Comparison of ENCODE assay signal across 12 cellular contexts in genomic region chr4:182212211-182212761, GRCh38. TPM values are rescaled to one million over a fixed set of nuclear protein-coding genes. Genes with fewer than 3 reads are reported as not detected.
A peak's percentile ranks its signal among the peaks of the same experiment; 100 is the strongest.
DNase-seq lines count a peak whose midpoint lies in the region; ATAC-seq and TF ChIP-seq lines count a peak whose summit lies in the region.
"Had no signal": no experiment of that assay in that cellular context is flagged by ENCODE, and none has a peak within 500 bp of the region (broad histone marks: within the 10 kb centered on the region; RNA-seq: fewer than 3 reads in every experiment).

No MANE protein-coding gene starts in this region.

- DNase-seq in NCI-H2227 (lab: John Stamatoyannopoulos, UW; ENCODE audit: unreplicated experiment) (peak; percentile 8), foreskin fibroblast (peak; percentile 58 to 78), gastrocnemius medialis (peak; percentile 7 to 66), NAMALWA (ENCODE audit: low spot score) (no peak), left colon (no peak), stomach (no peak)
- DNase-seq in activated T-helper 1 cell treated with anti-CD3 and anti-CD28 coated beads, Interleukin-12 subunit alpha, Interleukin-12 subunit beta, Interleukin-2, Interleukin-4 antibody, amounts not matched to agents 30 ng/mL and 10 ng/mL and 1 ng/mL, durations not matched to agents 14 hours and 24 hours and 36 hours (ENCODE audit: low spot score): no peak
- DNase-seq: activated CD4-positive, alpha-beta T cell treated with anti-CD3 and anti-CD28 coated beads, Interleukin-2, amount 10 ng/mL, durations not matched to agents 7 days and 5 days; amygdala; natural killer cell had no signal

- 54 to 67% (median 56%) methylated on average over 11 of the region's 11 CpGs for WGBS in stomach, 5 donors

- H3K27ac ChIP-seq in HEK293 (ENCODE audit: extremely low read depth, low read depth, low read length) (no peak overlapping the region), gastrocnemius medialis (peak overlapping the region in 2 of 4 donors; percentile 43 to 54), stomach (no peak overlapping the region)

- CTCF ChIA-PET in HEK293 (lab: Yijun Ruan, JAX): interaction anchor here (0.6 to 0.7 kb wide), 2 partner anchors 61 to 66 kb away, joined by 3 read pairs; no protein-coding TSS in a partner anchor

- H3K4me1 ChIP-seq in HEK293 (ENCODE audit: control insufficient read depth, insufficient read depth, low read length) (no peaks in the 10 kb centered on the region), gastrocnemius medialis (peaks cover 2 to 10% of the 10 kb centered on the region in 2 donors), stomach (peaks cover 0 to 7% (median 0%) of the 10 kb centered on the region in 4 donors)

- no peak for TF ChIP-seq POLR2A in gastrocnemius medialis (IDR thresholded peaks at IDR 0.05)
- no peak for TF ChIP-seq POLR2A in stomach (IDR thresholded peaks at IDR 0.05)

- no peaks in the 10 kb centered on the region for H3K9me3 Mint-ChIP-seq in activated T-helper 1 cell treated with anti-CD3 and anti-CD28 coated beads, Interleukin-12 subunit alpha, Interleukin-12 subunit beta, Interleukin-2, Interleukin-4 antibody, amounts not matched to agents 30 ng/mL and 10 ng/mL and 1 ng/mL, durations not matched to agents 14 hours and 24 hours and 36 hours
- H3K9me3 Mint-ChIP-seq: activated CD4-positive, alpha-beta T cell treated with anti-CD3 and anti-CD28 coated beads, Interleukin-2, amount 10 ng/mL, durations not matched to agents 7 days and 5 days had no signal

- in situ Hi-C loops in gastrocnemius medialis (cut with MboI; ENCODE audit: low sequenced_read_pairs in 4 of 4): no loop called here

- no peaks in the 10 kb centered on the region for H3K4me1 Mint-ChIP-seq in activated T-helper 1 cell treated with anti-CD3 and anti-CD28 coated beads, Interleukin-12 subunit alpha, Interleukin-12 subunit beta, Interleukin-2, Interleukin-4 antibody, amounts not matched to agents 30 ng/mL and 10 ng/mL and 1 ng/mL, durations not matched to agents 14 hours and 24 hours and 36 hours (ENCODE audit: low read depth)
- H3K4me1 Mint-ChIP-seq: activated CD4-positive, alpha-beta T cell treated with anti-CD3 and anti-CD28 coated beads, Interleukin-2, amount 10 ng/mL, durations not matched to agents 7 days and 5 days; natural killer cell had no signal

- H3K27me3 ChIP-seq in gastrocnemius medialis (no peaks in the 10 kb centered on the region), stomach (no peaks in the 10 kb centered on the region)

- H3K9me3 ChIP-seq in HEK293 (ENCODE audit: control insufficient read depth, insufficient read depth, low read depth, low read length): no peaks in the 10 kb centered on the region
- H3K9me3 ChIP-seq in gastrocnemius medialis: no peaks in the 10 kb centered on the region
- no peaks in the 10 kb centered on the region for H3K9me3 ChIP-seq in stomach

- H3K36me3 ChIP-seq in HEK293 (ENCODE audit: control insufficient read depth in 2 of 2, insufficient read depth in 1 of 2, low read length in 2 of 2) (no peaks in the 10 kb centered on the region), gastrocnemius medialis (no peaks in the 10 kb centered on the region), stomach (no peaks in the 10 kb centered on the region)

- no peaks in the 10 kb centered on the region for H3K36me3 Mint-ChIP-seq in activated T-helper 1 cell treated with anti-CD3 and anti-CD28 coated beads, Interleukin-12 subunit alpha, Interleukin-12 subunit beta, Interleukin-2, Interleukin-4 antibody, amounts not matched to agents 30 ng/mL and 10 ng/mL and 1 ng/mL, durations not matched to agents 14 hours and 24 hours and 36 hours (ENCODE audit: low read depth)
- H3K36me3 Mint-ChIP-seq: natural killer cell had no signal

- H3K4me3 ChIP-seq in HEK293 (ENCODE audit: low read depth, low read length): no peak overlapping the region
- peak overlapping the region; percentile 15 to 17 for H3K4me3 ChIP-seq in foreskin fibroblast (ENCODE audit: low read depth in 1 of 2, low read length in 2 of 2)
- H3K4me3 ChIP-seq in gastrocnemius medialis: peak overlapping the region in 2 of 4 donors; percentile 4
- no peak overlapping the region for H3K4me3 ChIP-seq in stomach
- H3K4me3 ChIP-seq: K562 had no signal

- ATAC-seq in gastrocnemius medialis (peak; percentile 78 to 87), left colon (no peak)
- ATAC-seq: K562, natural killer cell had no signal

- peaks cover 2% of the 10 kb centered on the region for H3K27me3 Mint-ChIP-seq in activated T-helper 1 cell treated with anti-CD3 and anti-CD28 coated beads, Interleukin-12 subunit alpha, Interleukin-12 subunit beta, Interleukin-2, Interleukin-4 antibody, amounts not matched to agents 30 ng/mL and 10 ng/mL and 1 ng/mL, durations not matched to agents 14 hours and 24 hours and 36 hours (ENCODE audit: insufficient read depth)
- H3K27me3 Mint-ChIP-seq: activated CD4-positive, alpha-beta T cell treated with anti-CD3 and anti-CD28 coated beads, Interleukin-2, amount 10 ng/mL, durations not matched to agents 7 days and 5 days had no signal

- POLR2A ChIA-PET in HEK293 (lab: Yijun Ruan, JAX): no interaction called here

- no peak for TF ChIP-seq EP300 in stomach (IDR thresholded peaks at IDR 0.05)

- no peak for TF ChIP-seq CTCF in HEK293 (tag by site-specific recombination; IDR thresholded peaks at IDR 0.05)
- no peak for TF ChIP-seq CTCF in foreskin fibroblast (IDR thresholded peaks at IDR 0.05; ENCODE audit: low read depth, low read length)
- TF ChIP-seq CTCF in gastrocnemius medialis (IDR thresholded peaks at IDR 0.05 in 4 of 5, conservative IDR thresholded peaks at IDR 0.05 in 1 of 5): no peak
- TF ChIP-seq CTCF in stomach (IDR thresholded peaks at IDR 0.05): no peak

- H3K27ac Mint-ChIP-seq in activated T-helper 1 cell treated with anti-CD3 and anti-CD28 coated beads, Interleukin-12 subunit alpha, Interleukin-12 subunit beta, Interleukin-2, Interleukin-4 antibody, amounts not matched to agents 30 ng/mL and 10 ng/mL and 1 ng/mL, durations not matched to agents 14 hours and 24 hours and 36 hours: no peak overlapping the region
- H3K27ac Mint-ChIP-seq: activated CD4-positive, alpha-beta T cell treated with anti-CD3 and anti-CD28 coated beads, Interleukin-2, amount 10 ng/mL, durations not matched to agents 7 days and 5 days; natural killer cell had no signal

- intact Hi-C loops in gastrocnemius medialis (cut with DNase I; ENCODE audit: low total_unique reads) (loop anchor here (10.0 kb wide), 1 partner anchor 233 kb away; no protein-coding TSS in a partner anchor), left colon (cut with DNase I, micrococcal nuclease) (no loop called here), stomach (cut with DNase I; ENCODE audit: low total_unique reads) (no loop called here)
- intact Hi-C loops in activated T-helper 1 cell treated with anti-CD3 and anti-CD28 coated beads, Interleukin-12 subunit alpha, Interleukin-12 subunit beta, Interleukin-2, Interleukin-4 antibody, amounts not matched to agents 30 ng/mL and 10 ng/mL and 1 ng/mL, durations not matched to agents 14 hours and 24 hours and 36 hours (cut with micrococcal nuclease): no loop called here

- no peak overlapping the region for H3K4me3 Mint-ChIP-seq in activated T-helper 1 cell treated with anti-CD3 and anti-CD28 coated beads, Interleukin-12 subunit alpha, Interleukin-12 subunit beta, Interleukin-2, Interleukin-4 antibody, amounts not matched to agents 30 ng/mL and 10 ng/mL and 1 ng/mL, durations not matched to agents 14 hours and 24 hours and 36 hours
- H3K4me3 Mint-ChIP-seq: activated CD4-positive, alpha-beta T cell treated with anti-CD3 and anti-CD28 coated beads, Interleukin-2, amount 10 ng/mL, durations not matched to agents 7 days and 5 days; natural killer cell had no signal

TF ChIP-seq in HEK293, 187 proteins besides CTCF, POLR2A, EP300 and RAD21 (continues in another document):
- TF ChIP-seq TCF7L2 (IDR thresholded peaks at IDR 0.05; ENCODE audit: borderline replicate concordance, low read depth, low read length) (peak; percentile 95), SP2 (tag by site-specific recombination; IDR thresholded peaks at IDR 0.05) (no peak), ZNF292 (tag by site-specific recombination; IDR thresholded peaks at IDR 0.05; ENCODE audit: borderline replicate concordance, low read depth) (no peak), ZNF133 (tag by site-specific recombination; IDR thresholded peaks at IDR 0.05) (no peak), ZSCAN16 (tag by site-specific recombination; IDR thresholded peaks at IDR 0.05) (no peak), ZNF571 (tag by site-specific recombination; IDR thresholded peaks at IDR 0.05) (no peak), RBAK (tag by site-specific recombination; IDR thresholded peaks at IDR 0.05) (no peak), ZNF791 (tag by site-specific recombination; IDR thresholded peaks at IDR 0.05) (no peak), HOXD13 (CRISPR knock-in tag; IDR thresholded peaks at IDR 0.05; ENCODE audit: borderline replicate concordance) (no peak), MEIS1 (CRISPR knock-in tag; IDR thresholded peaks at IDR 0.05; ENCODE audit: borderline replicate concordance) (no peak)

RNA-seq across cellular contexts. Expression of gene TENM3, which starts 30.9 kb away (rescaled TPM):
- total RNA-seq in gastrocnemius medialis (10 to 100 TPM in 3 of 4 donors, 1 to 10 TPM in 1; 8.3 to 16.2 (median 12.3) TPM), left colon (1 to 10 TPM in 1 of 2 donors, under 1 TPM in 1; 0.18 to 2.2 TPM), stomach (1 to 10 TPM in 2 of 5 donors, under 1 TPM in 3; under 0.01 to 8.3 (median 0.45) TPM)
- not detected in 2 replicates for total RNA-seq in activated T-helper 1 cell treated with anti-CD3 and anti-CD28 coated beads, Interleukin-12 subunit alpha, Interleukin-12 subunit beta, Interleukin-2, Interleukin-4 antibody, amounts not matched to agents 30 ng/mL and 10 ng/mL and 1 ng/mL, durations not matched to agents 14 hours and 24 hours and 36 hours
- 1 to 10 TPM in 1 of 3 donors, under 1 TPM in 2; 0.06 to 1.5 (median 0.20) TPM for polyA plus RNA-seq in stomach
- total RNA-seq: activated CD4-positive, alpha-beta T cell treated with anti-CD3 and anti-CD28 coated beads, Interleukin-2, amount 10 ng/mL, durations not matched to agents 7 days and 5 days; natural killer cell had no signal

Comparison
In these comparisons a context has a peak if more than half of its experiments do, and no peak if none do; other contexts are left out.
1. H3K4me3 ChIP-seq: peak in foreskin fibroblast (2 of 2); none in HEK293 (single experiment) and stomach (0 of 4).
2. DNase-seq: peak in NCI-H2227 (single experiment), foreskin fibroblast (2 of 2) and gastrocnemius medialis (2 of 2); none in activated T-helper 1 cell treated with anti-CD3 and anti-CD28 coated beads, Interleukin-12 subunit alpha, Interleukin-12 subunit beta, Interleukin-2, Interleukin-4 antibody, amounts not matched to agents 30 ng/mL and 10 ng/mL and 1 ng/mL, durations not matched to agents 14 hours and 24 hours and 36 hours (single experiment), NAMALWA (single experiment), left colon (0 of 2) and stomach (single experiment).